ENCODE assay signal across 1 cellular context in genomic region chr10:110843796-110844616, GRCh38.
TF ChIP-seq lines count a peak whose summit lies in the region.

No MANE protein-coding gene starts in this region.

TF ChIP-seq in HepG2, 621 proteins besides CTCF, POLR2A, EP300 and RAD21 (continued from another document and continues in another):
- TF ChIP-seq, protein P1, sequence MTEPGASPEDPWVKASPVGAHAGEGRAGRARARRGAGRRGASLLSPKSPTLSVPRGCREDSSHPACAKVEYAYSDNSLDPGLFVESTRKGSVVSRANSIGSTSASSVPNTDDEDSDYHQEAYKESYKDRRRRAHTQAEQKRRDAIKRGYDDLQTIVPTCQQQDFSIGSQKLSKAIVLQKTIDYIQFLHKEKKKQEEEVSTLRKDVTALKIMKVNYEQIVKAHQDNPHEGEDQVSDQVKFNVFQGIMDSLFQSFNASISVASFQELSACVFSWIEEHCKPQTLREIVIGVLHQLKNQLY (CRISPR knock-in tag; IDR thresholded peaks at IDR 0.05): peak; percentile 41; the same call in 1 of the 2 replicates
- peak; percentile 47; the same call in 1 of the 2 replicates for TF ChIP-seq MED1 (CRISPR knock-in tag; IDR thresholded peaks at IDR 0.05)
- TF ChIP-seq SYNCRIP (IDR thresholded peaks at IDR 0.05; ENCODE audit: insufficient read depth, low read depth, low read length): no peak
- TF ChIP-seq ZNF670 (CRISPR knock-in tag; IDR thresholded peaks at IDR 0.05; ENCODE audit: borderline replicate concordance): no peak
- no peak for TF ChIP-seq ZC3H4 (CRISPR knock-in tag; IDR thresholded peaks at IDR 0.05; ENCODE audit: borderline replicate concordance)
- no peak for TF ChIP-seq SNAPC2 (CRISPR knock-in tag; IDR thresholded peaks at IDR 0.05)
- no peak for TF ChIP-seq NBN (conservative IDR thresholded peaks at IDR 0.05)
- TF ChIP-seq MAX (IDR thresholded peaks at IDR 0.05): peak; percentile 44; the same call in 1 of the 2 replicates
- no peak for TF ChIP-seq ZNF430 (CRISPR knock-in tag; IDR thresholded peaks at IDR 0.05)
- no peak for TF ChIP-seq ZNF672 (CRISPR knock-in tag; IDR thresholded peaks at IDR 0.05)
- no peak for TF ChIP-seq ZNF501 (CRISPR knock-in tag; IDR thresholded peaks at IDR 0.05)
- TF ChIP-seq KAT7 (CRISPR knock-in tag; IDR thresholded peaks at IDR 0.05; ENCODE audit: borderline replicate concordance): no peak
- no peak for TF ChIP-seq ZNF224 (CRISPR knock-in tag; IDR thresholded peaks at IDR 0.05)
- TF ChIP-seq PHF5A (CRISPR knock-in tag; IDR thresholded peaks at IDR 0.05; ENCODE audit: low read depth, unreplicated experiment): peak; percentile 40
- no peak for TF ChIP-seq NR2F2 (IDR thresholded peaks at IDR 0.05; ENCODE audit: borderline replicate concordance, low read depth)
- TF ChIP-seq GATAD1 (CRISPR knock-in tag; IDR thresholded peaks at IDR 0.05): 0 out of 2 replicates have a peak, but pooled peaks have one; percentile 17
- no peak for TF ChIP-seq KDM3A (CRISPR knock-in tag; IDR thresholded peaks at IDR 0.05; ENCODE audit: low read depth)
- TF ChIP-seq IRF2 (CRISPR knock-in tag; IDR thresholded peaks at IDR 0.05): peak; percentile 60; the same call in 1 of the 2 replicates
- TF ChIP-seq, protein P2, sequence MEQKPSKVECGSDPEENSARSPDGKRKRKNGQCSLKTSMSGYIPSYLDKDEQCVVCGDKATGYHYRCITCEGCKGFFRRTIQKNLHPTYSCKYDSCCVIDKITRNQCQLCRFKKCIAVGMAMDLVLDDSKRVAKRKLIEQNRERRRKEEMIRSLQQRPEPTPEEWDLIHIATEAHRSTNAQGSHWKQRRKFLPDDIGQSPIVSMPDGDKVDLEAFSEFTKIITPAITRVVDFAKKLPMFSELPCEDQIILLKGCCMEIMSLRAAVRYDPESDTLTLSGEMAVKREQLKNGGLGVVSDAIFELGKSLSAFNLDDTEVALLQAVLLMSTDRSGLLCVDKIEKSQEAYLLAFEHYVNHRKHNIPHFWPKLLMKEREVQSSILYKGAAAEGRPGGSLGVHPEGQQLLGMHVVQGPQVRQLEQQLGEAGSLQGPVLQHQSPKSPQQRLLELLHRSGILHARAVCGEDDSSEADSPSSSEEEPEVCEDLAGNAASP (CRISPR knock-in tag; IDR thresholded peaks at IDR 0.05; ENCODE audit: borderline replicate concordance): peak; percentile 83; the same call in 1 of the 2 replicates
- no peak for TF ChIP-seq ZBTB14 (CRISPR knock-in tag; IDR thresholded peaks at IDR 0.05)
- TF ChIP-seq FOXA3 (CRISPR knock-in tag; IDR thresholded peaks at IDR 0.05): peak; percentile 86
- TF ChIP-seq ZSCAN29 (CRISPR knock-in tag; conservative IDR thresholded peaks at IDR 0.05): 0 out of 2 replicates have a peak, but pooled peaks have one; percentile 40
- no peak for TF ChIP-seq ZNF317 (CRISPR knock-in tag; IDR thresholded peaks at IDR 0.05)
- TF ChIP-seq ZNF574 (CRISPR knock-in tag; IDR thresholded peaks at IDR 0.05): peak; percentile 33; the same call in 1 of the 2 replicates
- TF ChIP-seq ZKSCAN8 (CRISPR knock-in tag; IDR thresholded peaks at IDR 0.05; ENCODE audit: borderline replicate concordance): peak; percentile 51; the same call in 1 of the 2 replicates
- TF ChIP-seq CERS6 (CRISPR knock-in tag; IDR thresholded peaks at IDR 0.05): no peak
- TF ChIP-seq ZNF329 (CRISPR knock-in tag; IDR thresholded peaks at IDR 0.05; ENCODE audit: low read depth): no peak
- peak; percentile 89 for TF ChIP-seq MEIS1 (CRISPR knock-in tag; IDR thresholded peaks at IDR 0.05; ENCODE audit: borderline replicate concordance)
- no peak for TF ChIP-seq ZKSCAN1 (IDR thresholded peaks at IDR 0.05; ENCODE audit: low read length)
- no peak for TF ChIP-seq ZMAT3 (CRISPR knock-in tag; conservative IDR thresholded peaks at IDR 0.05)
- TF ChIP-seq, protein P3, sequence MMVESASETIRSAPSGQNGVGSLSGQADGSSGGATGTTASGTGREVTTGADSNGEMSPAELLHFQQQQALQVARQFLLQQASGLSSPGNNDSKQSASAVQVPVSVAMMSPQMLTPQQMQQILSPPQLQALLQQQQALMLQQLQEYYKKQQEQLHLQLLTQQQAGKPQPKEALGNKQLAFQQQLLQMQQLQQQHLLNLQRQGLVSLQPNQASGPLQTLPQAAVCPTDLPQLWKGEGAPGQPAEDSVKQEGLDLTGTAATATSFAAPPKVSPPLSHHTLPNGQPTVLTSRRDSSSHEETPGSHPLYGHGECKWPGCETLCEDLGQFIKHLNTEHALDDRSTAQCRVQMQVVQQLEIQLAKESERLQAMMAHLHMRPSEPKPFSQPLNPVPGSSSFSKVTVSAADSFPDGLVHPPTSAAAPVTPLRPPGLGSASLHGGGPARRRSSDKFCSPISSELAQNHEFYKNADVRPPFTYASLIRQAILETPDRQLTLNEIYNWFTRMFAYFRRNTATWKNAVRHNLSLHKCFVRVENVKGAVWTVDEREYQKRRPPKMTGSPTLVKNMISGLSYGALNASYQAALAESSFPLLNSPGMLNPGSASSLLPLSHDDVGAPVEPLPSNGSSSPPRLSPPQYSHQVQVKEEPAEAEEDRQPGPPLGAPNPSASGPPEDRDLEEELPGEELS (CRISPR knock-in tag; IDR thresholded peaks at IDR 0.05): peak; percentile 85
- TF ChIP-seq, protein P4, sequence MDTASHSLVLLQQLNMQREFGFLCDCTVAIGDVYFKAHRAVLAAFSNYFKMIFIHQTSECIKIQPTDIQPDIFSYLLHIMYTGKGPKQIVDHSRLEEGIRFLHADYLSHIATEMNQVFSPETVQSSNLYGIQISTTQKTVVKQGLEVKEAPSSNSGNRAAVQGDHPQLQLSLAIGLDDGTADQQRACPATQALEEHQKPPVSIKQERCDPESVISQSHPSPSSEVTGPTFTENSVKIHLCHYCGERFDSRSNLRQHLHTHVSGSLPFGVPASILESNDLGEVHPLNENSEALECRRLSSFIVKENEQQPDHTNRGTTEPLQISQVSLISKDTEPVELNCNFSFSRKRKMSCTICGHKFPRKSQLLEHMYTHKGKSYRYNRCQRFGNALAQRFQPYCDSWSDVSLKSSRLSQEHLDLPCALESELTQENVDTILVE (CRISPR knock-in tag; IDR thresholded peaks at IDR 0.05): 0 out of 2 replicates have a peak, but pooled peaks have one; percentile 43
- no peak for TF ChIP-seq MZF1 (CRISPR knock-in tag; IDR thresholded peaks at IDR 0.05; ENCODE audit: borderline replicate concordance)
- TF ChIP-seq CENPT (CRISPR knock-in tag; IDR thresholded peaks at IDR 0.05; ENCODE audit: low read depth): no peak
- TF ChIP-seq RARA (CRISPR knock-in tag; IDR thresholded peaks at IDR 0.05): peak; percentile 78
- TF ChIP-seq, protein P5, sequence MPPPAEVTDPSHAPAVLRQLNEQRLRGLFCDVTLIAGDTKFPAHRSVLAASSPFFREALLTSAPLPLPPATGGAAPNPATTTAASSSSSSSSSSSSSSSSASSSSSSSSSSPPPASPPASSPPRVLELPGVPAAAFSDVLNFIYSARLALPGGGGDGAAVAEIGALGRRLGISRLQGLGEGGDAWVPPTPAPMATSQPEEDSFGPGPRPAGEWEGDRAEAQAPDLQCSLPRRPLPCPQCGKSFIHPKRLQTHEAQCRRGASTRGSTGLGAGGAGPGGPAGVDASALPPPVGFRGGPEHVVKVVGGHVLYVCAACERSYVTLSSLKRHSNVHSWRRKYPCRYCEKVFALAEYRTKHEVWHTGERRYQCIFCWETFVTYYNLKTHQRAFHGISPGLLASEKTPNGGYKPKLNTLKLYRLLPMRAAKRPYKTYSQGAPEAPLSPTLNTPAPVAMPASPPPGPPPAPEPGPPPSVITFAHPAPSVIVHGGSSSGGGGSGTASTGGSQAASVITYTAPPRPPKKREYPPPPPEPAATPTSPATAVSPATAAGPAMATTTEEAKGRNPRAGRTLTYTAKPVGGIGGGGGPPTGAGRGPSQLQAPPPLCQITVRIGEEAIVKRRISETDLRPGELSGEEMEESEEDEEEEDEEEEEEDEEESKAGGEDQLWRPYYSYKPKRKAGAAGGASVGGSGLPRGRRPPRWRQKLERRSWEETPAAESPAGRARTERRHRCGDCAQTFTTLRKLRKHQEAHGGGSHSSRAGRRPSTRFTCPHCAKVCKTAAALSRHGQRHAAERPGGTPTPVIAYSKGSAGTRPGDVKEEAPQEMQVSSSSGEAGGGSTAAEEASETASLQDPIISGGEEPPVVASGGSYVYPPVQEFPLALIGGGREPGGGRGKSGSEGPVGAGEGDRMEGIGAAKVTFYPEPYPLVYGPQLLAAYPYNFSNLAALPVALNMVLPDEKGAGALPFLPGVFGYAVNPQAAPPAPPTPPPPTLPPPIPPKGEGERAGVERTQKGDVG (CRISPR knock-in tag; IDR thresholded peaks at IDR 0.05; ENCODE audit: borderline replicate concordance): no peak
- TF ChIP-seq, protein P6, sequence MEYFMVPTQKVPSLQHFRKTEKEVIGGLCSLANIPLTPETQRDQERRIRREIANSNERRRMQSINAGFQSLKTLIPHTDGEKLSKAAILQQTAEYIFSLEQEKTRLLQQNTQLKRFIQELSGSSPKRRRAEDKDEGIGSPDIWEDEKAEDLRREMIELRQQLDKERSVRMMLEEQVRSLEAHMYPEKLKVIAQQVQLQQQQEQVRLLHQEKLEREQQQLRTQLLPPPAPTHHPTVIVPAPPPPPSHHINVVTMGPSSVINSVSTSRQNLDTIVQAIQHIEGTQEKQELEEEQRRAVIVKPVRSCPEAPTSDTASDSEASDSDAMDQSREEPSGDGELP (IDR thresholded peaks at IDR 0.05; ENCODE audit: borderline replicate concordance, low read depth): peak; percentile 70; the same call in 1 of the 2 replicates
- no peak for TF ChIP-seq POLR2AphosphoS5 (IDR thresholded peaks at IDR 0.05; ENCODE audit: low read depth, low read length)
- TF ChIP-seq AHDC1 (CRISPR knock-in tag; IDR thresholded peaks at IDR 0.05; ENCODE audit: borderline replicate concordance): no peak; the same call in 1 of the 2 replicates
